Comparison of ENCODE assay signal across 28 cellular contexts in the genomic region with DNA sequence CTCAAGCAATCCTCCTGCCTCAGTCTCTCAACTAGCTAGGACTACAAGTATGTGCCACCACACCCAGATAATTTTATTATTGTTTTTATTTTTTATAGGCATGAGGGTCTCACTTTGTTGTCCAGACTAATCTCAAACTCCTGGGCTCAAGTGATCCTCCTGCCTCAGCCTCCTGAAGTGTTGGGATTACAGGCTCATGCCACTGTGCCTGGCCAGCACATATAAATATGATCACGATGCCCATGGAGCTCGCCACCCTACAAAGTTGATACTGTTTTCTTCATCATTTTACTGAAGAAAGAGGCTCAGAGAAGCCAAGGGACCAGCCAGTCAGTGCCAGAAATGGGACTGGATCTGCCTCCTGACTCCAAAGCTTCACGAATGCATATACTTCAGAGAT. TPM values are rescaled to one million over a fixed set of nuclear protein-coding genes. Genes with fewer than 3 reads are reported as not detected.
A peak's percentile ranks its signal among the peaks of the same experiment; 100 is the strongest.
DNase-seq lines count a peak whose midpoint lies in the region; ATAC-seq and TF ChIP-seq lines count a peak whose summit lies in the region.
"Had no signal": no experiment of that assay in that cellular context is flagged by ENCODE, and none has a peak within 500 bp of the region (broad histone marks: within the 10 kb centered on the region; RNA-seq: fewer than 3 reads in every experiment).

No MANE protein-coding gene starts in this region.

- TF ChIP-seq POLR2A in right lobe of liver (IDR thresholded peaks at IDR 0.05) (no peak), sigmoid colon (IDR thresholded peaks at IDR 0.05) (no peak)

- CTCF ChIA-PET in activated CD8-positive, alpha-beta memory T cell treated with anti-CD3 and anti-CD28 coated beads, Interleukin-2, amount 10 ng/mL, durations not matched to agents 7 days and 5 days (lab: Charles Lee), result interaction anchor here (1.1 to 1.3 kb wide), 2 partner anchors 16 to 21 kb away, joined by 3 to 4 read pairs; no protein-coding TSS in a partner anchor
- CTCF ChIA-PET in Panc1 (lab: Charles Lee), result interaction anchor here (0.6 kb wide), 1 partner anchor 50 kb away, joined by 7 read pairs; no protein-coding TSS in a partner anchor

- 62% methylated on average over 2 of the region's 3 CpGs for WGBS in right lobe of liver (ENCODE audit: insufficient coverage, low coverage, low lambda C conversion rate, missing lambda C conversion rate)
- 91 to 96% methylated on average over 3 of the region's 3 CpGs for WGBS in sigmoid colon, 2 donors

- H3K4me3 ChIP-seq in Panc1 (ENCODE audit: low read depth in 2 of 2, low read length in 2 of 2) (no peak overlapping the region), right lobe of liver (no peak overlapping the region), sigmoid colon (no peak overlapping the region)
- H3K4me3 ChIP-seq: psoas muscle, SK-N-MC had no signal

- no TSS peak for BruUV-seq in Panc1 (replicated peaks; lab: Mats Ljungman, UMichigan)

- no peaks in the 10 kb centered on the region for H3K27me3 Mint-ChIP-seq in activated CD8-positive, alpha-beta memory T cell treated with anti-CD3 and anti-CD28 coated beads, Interleukin-2, amount 10 ng/mL, durations not matched to agents 7 days and 5 days
- H3K27me3 Mint-ChIP-seq: activated CD4-positive, alpha-beta memory T cell treated with anti-CD3 and anti-CD28 coated beads for 36 hours; type B pancreatic cell had no signal

- H3K4me1 ChIP-seq in Panc1 (ENCODE audit: control insufficient read depth, insufficient read depth, low read length), result peaks cover 46% of the 10 kb centered on the region
- peaks cover 0 to 75% (median 11%) of the 10 kb centered on the region in 4 donors for H3K4me1 ChIP-seq in right lobe of liver
- no peaks in the 10 kb centered on the region for H3K4me1 ChIP-seq in sigmoid colon
- H3K4me1 ChIP-seq: psoas muscle had no signal

- no peaks in the 10 kb centered on the region for H3K9me3 ChIP-seq in Panc1 (ENCODE audit: control insufficient read depth, insufficient read depth, low read depth, low read length)
- no peaks in the 10 kb centered on the region for H3K9me3 ChIP-seq in right lobe of liver
- H3K9me3 ChIP-seq in sigmoid colon, result no peaks in the 10 kb centered on the region
- H3K9me3 ChIP-seq: psoas muscle had no signal

- POLR2A ChIA-PET in Panc1 (lab: Charles Lee), result no interaction called here

- H3K27ac ChIP-seq in Panc1 (ENCODE audit: low read length) (peak overlapping the region; percentile 63; the same call in 1 of the 2 replicates), right lobe of liver (peak overlapping the region in 2 of 3 donors; percentile 81 to 89), sigmoid colon (no peak overlapping the region)
- H3K27ac ChIP-seq: brain microvascular endothelial cell, epithelial cell of prostate, psoas muscle, SK-N-MC had no signal

- no peak for TF ChIP-seq EP300 in sigmoid colon (IDR thresholded peaks at IDR 0.05)

- peaks cover 24% of the 10 kb centered on the region for H3K4me1 Mint-ChIP-seq in activated CD8-positive, alpha-beta memory T cell treated with anti-CD3 and anti-CD28 coated beads, Interleukin-2, amount 10 ng/mL, durations not matched to agents 7 days and 5 days

- H3K4me3 Mint-ChIP-seq in activated CD8-positive, alpha-beta memory T cell treated with anti-CD3 and anti-CD28 coated beads, Interleukin-2, amount 10 ng/mL, durations not matched to agents 7 days and 5 days, result no peak overlapping the region
- H3K4me3 Mint-ChIP-seq: activated CD4-positive, alpha-beta memory T cell treated with anti-CD3 and anti-CD28 coated beads for 36 hours; activated naive CD4-positive, alpha-beta T cell treated with anti-CD3 and anti-CD28 coated beads for 36 hours; activated T-helper 1 cell treated with anti-CD3 and anti-CD28 coated beads, Interleukin-12 subunit alpha, Interleukin-12 subunit beta, Interleukin-2, Interleukin-4 antibody, amounts not matched to agents 30 ng/mL and 10 ng/mL and 1 ng/mL, durations not matched to agents 14 hours and 24 hours and 36 hours; CD4-positive, alpha-beta T cell; type B pancreatic cell had no signal

- ATAC-seq in activated CD8-positive, alpha-beta memory T cell treated with anti-CD3 and anti-CD28 coated beads, Interleukin-2, amount 10 ng/mL, durations not matched to agents 7 days and 5 days, result no peak
- ATAC-seq in Panc1, result no peak
- ATAC-seq in right lobe of liver, result no peak
- no peak for ATAC-seq in GM21825 (IDR thresholded peaks at IDR 0.05; ENCODE audit: unreplicated experiment)
- ATAC-seq: activated CD4-positive, CD25-positive, alpha-beta regulatory T cell treated with anti-CD3 and anti-CD28 coated beads, Interleukin-2, amount 50 U/mL, for 24 hours; psoas muscle had no signal

- DNase-seq in activated CD8-positive, alpha-beta memory T cell treated with anti-CD3 and anti-CD28 coated beads, Interleukin-2, amount 10 ng/mL, durations not matched to agents 7 days and 5 days, result no peak
- DNase-seq in activated CD8-positive, alpha-beta memory T cell treated with anti-CD3 and anti-CD28 coated beads for 24 hours, result no peak
- DNase-seq in Panc1 (ENCODE audit: low read depth, low spot score) (no peak), right lobe of liver (peak in 1 of 3 donors; percentile 5), sigmoid colon (peak; percentile 7), EL (no peak), NCI-H2029 treated with DMSO at 0.1 percent for 48 hours (lab: John Stamatoyannopoulos, UW) (no peak)
- DNase-seq: activated CD4-positive, alpha-beta memory T cell treated with anti-CD3 and anti-CD28 coated beads for 36 hours; activated CD8-positive, alpha-beta memory T cell treated with anti-CD3 and anti-CD28 coated beads, Interleukin-2, amount 50 U/mL, for 48 hours; activated naive CD4-positive, alpha-beta T cell treated with anti-CD3 and anti-CD28 coated beads for 36 hours; brain microvascular endothelial cell; CD4-positive, alpha-beta T cell; hippocampal formation; MM.1S; NCI-H1105 treated with DMSO at 0.1 percent for 48 hours; NCI-H187 treated with DMSO at 0.1 percent for 48 hours; NCI-H2171 treated with DMSO at 0.1 percent for 48 hours; NCI-H510A treated with DMSO at 0.1 percent for 48 hours; stimulated activated CD4-positive, alpha-beta T cell treated with anti-CD3 and anti-CD28 coated beads, Interleukin-15, amount 100 ng/mL, for 24 hours; stimulated activated CD4-positive, alpha-beta T cell treated with anti-CD3 and anti-CD28 coated beads, Interleukin-4, amount 100 ng/mL, for 4 hours; substantia nigra had no signal

- no peaks in the 10 kb centered on the region for H3K9me3 Mint-ChIP-seq in activated CD8-positive, alpha-beta memory T cell treated with anti-CD3 and anti-CD28 coated beads, Interleukin-2, amount 10 ng/mL, durations not matched to agents 7 days and 5 days (ENCODE audit: low read depth)
- H3K9me3 Mint-ChIP-seq: activated CD4-positive, alpha-beta memory T cell treated with anti-CD3 and anti-CD28 coated beads for 36 hours; activated naive CD4-positive, alpha-beta T cell treated with anti-CD3 and anti-CD28 coated beads for 36 hours; activated T-helper 1 cell treated with anti-CD3 and anti-CD28 coated beads, Interleukin-12 subunit alpha, Interleukin-12 subunit beta, Interleukin-2, Interleukin-4 antibody, amounts not matched to agents 30 ng/mL and 10 ng/mL and 1 ng/mL, durations not matched to agents 14 hours and 24 hours and 36 hours; CD4-positive, alpha-beta T cell; type B pancreatic cell had no signal

- intact Hi-C loops in Panc1 (cut with micrococcal nuclease; ENCODE audit: unreplicated experiment), result no loop called here
- intact Hi-C loops in right lobe of liver (cut with DNase I), result no loop called here
- intact Hi-C loops in sigmoid colon (cut with DNase I), result no loop called here

- TF ChIP-seq CTCF in Panc1 (IDR thresholded peaks at IDR 0.05) (no peak), right lobe of liver (IDR thresholded peaks at IDR 0.05) (no peak), sigmoid colon (IDR thresholded peaks at IDR 0.05) (no peak)

- no peaks in the 10 kb centered on the region for H3K36me3 Mint-ChIP-seq in activated CD8-positive, alpha-beta memory T cell treated with anti-CD3 and anti-CD28 coated beads, Interleukin-2, amount 10 ng/mL, durations not matched to agents 7 days and 5 days
- H3K36me3 Mint-ChIP-seq: activated CD4-positive, alpha-beta memory T cell treated with anti-CD3 and anti-CD28 coated beads for 36 hours; type B pancreatic cell had no signal

- in situ Hi-C loops in Panc1 (cut with HindIII; ENCODE audit: low pct_unique_long_range_greater_than_20kb, low sequenced_read_pairs), result no loop called here

- H3K27me3 ChIP-seq in Panc1 (ENCODE audit: control insufficient read depth, insufficient read depth, low read length) (no peaks in the 10 kb centered on the region), right lobe of liver (no peaks in the 10 kb centered on the region), sigmoid colon (no peaks in the 10 kb centered on the region)
- H3K27me3 ChIP-seq: brain microvascular endothelial cell had no signal

- peak overlapping the region; percentile 3 for H3K27ac Mint-ChIP-seq in activated CD8-positive, alpha-beta memory T cell treated with anti-CD3 and anti-CD28 coated beads, Interleukin-2, amount 10 ng/mL, durations not matched to agents 7 days and 5 days
- H3K27ac Mint-ChIP-seq: activated CD4-positive, alpha-beta memory T cell treated with anti-CD3 and anti-CD28 coated beads for 36 hours; activated naive CD4-positive, alpha-beta T cell treated with anti-CD3 and anti-CD28 coated beads for 36 hours; activated T-helper 1 cell treated with anti-CD3 and anti-CD28 coated beads, Interleukin-12 subunit alpha, Interleukin-12 subunit beta, Interleukin-2, Interleukin-4 antibody, amounts not matched to agents 30 ng/mL and 10 ng/mL and 1 ng/mL, durations not matched to agents 14 hours and 24 hours and 36 hours; CD4-positive, alpha-beta T cell; type B pancreatic cell had no signal

- H3K36me3 ChIP-seq in Panc1 (ENCODE audit: control insufficient read depth, insufficient read depth, low read length), result no peaks in the 10 kb centered on the region
- H3K36me3 ChIP-seq in right lobe of liver, result no peaks in the 10 kb centered on the region
- no peaks in the 10 kb centered on the region for H3K36me3 ChIP-seq in sigmoid colon
- H3K36me3 ChIP-seq: brain microvascular endothelial cell had no signal

RNA-seq across cellular contexts. Expression of gene NFKBIA, which starts 53.1 kb away (rescaled TPM):
- total RNA-seq in activated CD8-positive, alpha-beta memory T cell treated with anti-CD3 and anti-CD28 coated beads, Interleukin-2, amount 10 ng/mL, durations not matched to agents 7 days and 5 days, result 100 to 1,000 TPM in 1 of 2 experiments, 10 to 100 TPM in 1; 82.9 to 245 TPM
- total RNA-seq in Panc1 (2021; ENCODE audit: unreplicated experiment) (99.4 TPM), right lobe of liver (100 to 1,000 TPM in 3 of 6 experiments, 10 to 100 TPM in 3; 84.8 to 140 (median 106) TPM), sigmoid colon (100 to 1,000 TPM; 258 to 340 (median 289) TPM)
- 121 TPM for polyA plus RNA-seq in Panc1 (2012; ENCODE audit: insufficient read length)
- polyA plus RNA-seq in sigmoid colon, result 100 to 1,000 TPM in 2 of 3 donors, 10 to 100 TPM in 1; 95.5 to 188 (median 158) TPM

RNA-seq across cellular contexts. Expression of gene PSMA6, which starts 59.3 kb away (rescaled TPM):
- 100 to 1,000 TPM; 251 to 299 TPM for total RNA-seq in activated CD8-positive, alpha-beta memory T cell treated with anti-CD3 and anti-CD28 coated beads, Interleukin-2, amount 10 ng/mL, durations not matched to agents 7 days and 5 days
- total RNA-seq in Panc1 (2021; ENCODE audit: unreplicated experiment) (197 TPM), right lobe of liver (100 to 1,000 TPM in 1 of 6 experiments, 10 to 100 TPM in 5; 66.9 to 122 (median 81.1) TPM), sigmoid colon (100 to 1,000 TPM; 104 to 203 (median 169) TPM)
- polyA plus RNA-seq in Panc1 (2012; ENCODE audit: insufficient read length), result 107 TPM
- 100 to 1,000 TPM; 240 to 344 (median 257) TPM for polyA plus RNA-seq in sigmoid colon

Comparison
In these comparisons a context has a peak if more than half of its experiments do, and no peak if none do; other contexts are left out.
1. H3K27ac ChIP-seq: peak in Panc1 (single experiment) and right lobe of liver (2 of 3); none in sigmoid colon (0 of 4).